Comparison of ENCODE assay signal across 9 cellular contexts in the genomic region with DNA sequence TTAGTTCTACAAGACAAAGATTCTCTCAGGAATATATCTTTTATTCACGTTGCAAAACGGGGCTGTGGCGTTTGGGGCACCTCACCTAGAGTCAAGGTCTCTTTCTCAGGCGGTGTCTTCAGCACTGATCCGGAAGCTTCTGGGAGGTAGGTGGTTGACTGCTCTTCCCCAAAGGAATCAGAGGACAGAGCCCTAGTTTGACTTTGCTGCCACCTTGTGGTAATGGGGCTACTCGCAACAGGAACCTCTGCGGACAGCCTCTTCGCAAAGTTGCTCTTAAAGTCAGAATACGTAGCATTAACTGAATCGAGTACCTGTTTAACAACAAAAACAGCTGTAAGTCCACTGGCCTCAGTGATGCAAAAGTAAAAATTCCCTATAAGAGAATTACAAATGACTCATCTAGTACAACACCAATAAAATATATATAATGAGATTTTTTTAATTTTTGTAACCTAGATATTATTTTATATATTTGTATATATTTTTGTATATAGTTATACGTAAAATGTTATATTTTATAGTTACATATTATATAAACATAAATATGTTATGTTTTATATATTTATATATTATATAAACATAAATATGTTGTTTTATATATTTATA. TPM values are rescaled to one million over a fixed set of nuclear protein-coding genes. Genes with fewer than 3 reads are reported as not detected.
A peak's percentile ranks its signal among the peaks of the same experiment; 100 is the strongest.
DNase-seq lines count a peak whose midpoint lies in the region; ATAC-seq, FAIRE-seq and TF ChIP-seq lines count a peak whose summit lies in the region.
"Had no signal": no experiment of that assay in that cellular context is flagged by ENCODE, and none has a peak within 500 bp of the region (broad histone marks: within the 10 kb centered on the region; RNA-seq: fewer than 3 reads in every experiment).

No MANE protein-coding gene starts in this region.

- H3K9me3 ChIP-seq in HEK293 (ENCODE audit: control insufficient read depth, insufficient read depth, low read depth, low read length) (no peaks in the 10 kb centered on the region), SJSA1 (replicated peaks) (no peaks in the 10 kb centered on the region), pancreas (no peaks in the 10 kb centered on the region), tibial nerve (no peaks in the 10 kb centered on the region)

- H3K27ac ChIP-seq in HEK293 (ENCODE audit: extremely low read depth, low read depth, low read length) (no peak overlapping the region), SJSA1 (no peak overlapping the region), pancreas (no peak overlapping the region), tibial nerve (no peak overlapping the region)

- TF ChIP-seq POLR2A in tibial nerve (IDR thresholded peaks at IDR 0.05) = no peak

- H3K36me3 ChIP-seq in HEK293 (ENCODE audit: control insufficient read depth in 2 of 2, insufficient read depth in 1 of 2, low read length in 2 of 2) (no peaks in the 10 kb centered on the region), SJSA1 (no peaks in the 10 kb centered on the region), pancreas (no peaks in the 10 kb centered on the region), tibial nerve (no peaks in the 10 kb centered on the region)

- TF ChIP-seq EP300 in tibial nerve (IDR thresholded peaks at IDR 0.05) = no peak

- peak; percentile 91 to 100 (median 98) for ATAC-seq in pancreas

- DNase-seq in EH (ENCODE audit: low read depth) (peak; percentile 87), NCI-H1092 treated with DMSO at 0.1 percent for 48 hours (lab: John Stamatoyannopoulos, UW) (peak; percentile 67), SJSA1 (ENCODE audit: low read depth in 1 of 2, low spot score in 2 of 2) (peak; percentile 74 to 82), globus pallidus (ENCODE audit: low spot score) (peak; percentile 73), pancreas (peak; percentile 65 to 86 (median 76)), tibial nerve (ENCODE audit: low spot score in 2 of 2) (peak; percentile 56 to 87)
- peak; percentile 91 for DNase-seq in activated effector memory CD4-positive, alpha-beta T cell treated with anti-CD3 and anti-CD28 coated beads, Interleukin-2, amount 50 U/mL, for 16 hours

- H3K4me3 ChIP-seq in HEK293 (ENCODE audit: low read depth, low read length) (no peak overlapping the region), SJSA1 (no peak overlapping the region), pancreas (no peak overlapping the region), tibial nerve (no peak overlapping the region)

- CTCF ChIA-PET in HEK293 (lab: Yijun Ruan, JAX) = interaction anchor here (0.6 to 3.8 kb wide), 32 partner anchors 8 to 1263 kb away, joined by 3 to 89 read pairs (median 4); a partner anchor contains a TSS

- POLR2A ChIA-PET in HEK293 (lab: Yijun Ruan, JAX) = no interaction called here

- H3K4me1 ChIP-seq in HEK293 (ENCODE audit: control insufficient read depth, insufficient read depth, low read length) (no peaks in the 10 kb centered on the region), SJSA1 (replicated peaks) (peaks cover under 1% of the 10 kb centered on the region), pancreas (no peaks in the 10 kb centered on the region), tibial nerve (peaks cover 0 to 6% (median 0%) of the 10 kb centered on the region in 4 donors)

- TF ChIP-seq CTCF in HEK293 (tag by site-specific recombination; IDR thresholded peaks at IDR 0.05) (peak; percentile 84), pancreas (IDR thresholded peaks at IDR 0.05) (peak; percentile 77 to 89 (median 82)), tibial nerve (IDR thresholded peaks at IDR 0.05) (peak; percentile 81 to 89 (median 84))

- FAIRE-seq in pancreas (lab: Jason Lieb, UNC) = no peak

- 6 to 7% methylated on average over 11 of the region's 11 CpGs for WGBS in pancreas, 2 donors
- WGBS in tibial nerve, 2 donors = 8 to 10% methylated on average over 11 of the region's 11 CpGs

- intact Hi-C loops in pancreas (cut with DNase I) = loop anchor here in 2 of 3 donors (5.0 to 10.0 kb wide), 3 partner anchors 202 to 239 kb away; no protein-coding TSS in a partner anchor

- H3K27me3 ChIP-seq in SJSA1 (replicated peaks) (no peaks in the 10 kb centered on the region), pancreas (no peaks in the 10 kb centered on the region), tibial nerve (no peaks in the 10 kb centered on the region)

TF ChIP-seq in HEK293, 187 proteins besides CTCF, POLR2A, EP300 and RAD21 (continues in another document):
- TF ChIP-seq, protein P1, sequence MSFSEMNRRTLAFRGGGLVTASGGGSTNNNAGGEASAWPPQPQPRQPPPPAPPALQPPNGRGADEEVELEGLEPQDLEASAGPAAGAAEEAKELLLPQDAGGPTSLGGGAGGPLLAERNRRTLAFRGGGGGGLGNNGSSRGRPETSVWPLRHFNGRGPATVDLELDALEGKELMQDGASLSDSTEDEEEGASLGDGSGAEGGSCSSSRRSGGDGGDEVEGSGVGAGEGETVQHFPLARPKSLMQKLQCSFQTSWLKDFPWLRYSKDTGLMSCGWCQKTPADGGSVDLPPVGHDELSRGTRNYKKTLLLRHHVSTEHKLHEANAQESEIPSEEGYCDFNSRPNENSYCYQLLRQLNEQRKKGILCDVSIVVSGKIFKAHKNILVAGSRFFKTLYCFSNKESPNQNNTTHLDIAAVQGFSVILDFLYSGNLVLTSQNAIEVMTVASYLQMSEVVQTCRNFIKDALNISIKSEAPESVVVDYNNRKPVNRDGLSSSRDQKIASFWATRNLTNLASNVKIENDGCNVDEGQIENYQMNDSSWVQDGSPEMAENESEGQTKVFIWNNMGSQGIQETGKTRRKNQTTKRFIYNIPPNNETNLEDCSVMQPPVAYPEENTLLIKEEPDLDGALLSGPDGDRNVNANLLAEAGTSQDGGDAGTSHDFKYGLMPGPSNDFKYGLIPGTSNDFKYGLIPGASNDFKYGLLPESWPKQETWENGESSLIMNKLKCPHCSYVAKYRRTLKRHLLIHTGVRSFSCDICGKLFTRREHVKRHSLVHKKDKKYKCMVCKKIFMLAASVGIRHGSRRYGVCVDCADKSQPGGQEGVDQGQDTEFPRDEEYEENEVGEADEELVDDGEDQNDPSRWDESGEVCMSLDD (tag by site-specific recombination; IDR thresholded peaks at IDR 0.05) = no peak
- TF ChIP-seq ZNF174 (tag by site-specific recombination; IDR thresholded peaks at IDR 0.05) (no peak), ZNF747 (tag by site-specific recombination; IDR thresholded peaks at IDR 0.05) (no peak), SCRT1 (tag by site-specific recombination; IDR thresholded peaks at IDR 0.05; ENCODE audit: borderline replicate concordance) (no peak), ZNF549 (tag by site-specific recombination; IDR thresholded peaks at IDR 0.05) (no peak), SP2 (tag by site-specific recombination; IDR thresholded peaks at IDR 0.05) (no peak), ZSCAN30 (tag by site-specific recombination; IDR thresholded peaks at IDR 0.05) (peak; percentile 70; the same call in 1 of the 2 replicates), SP3 (tag by site-specific recombination; IDR thresholded peaks at IDR 0.05) (no peak), ZNF184 (tag by site-specific recombination; IDR thresholded peaks at IDR 0.05) (no peak), ZNF792 (tag by site-specific recombination; IDR thresholded peaks at IDR 0.05) (no peak), ZNF274 (IDR thresholded peaks at IDR 0.05; ENCODE audit: low read length) (no peak), ZNF274 (tag by site-specific recombination; IDR thresholded peaks at IDR 0.05; ENCODE audit: borderline replicate concordance) (no peak), MZF1 (tag by site-specific recombination; IDR thresholded peaks at IDR 0.05; ENCODE audit: borderline replicate concordance) (no peak), ZNF132 (tag by site-specific recombination; IDR thresholded peaks at IDR 0.05; ENCODE audit: borderline replicate concordance) (no peak), ZNF677 (tag by site-specific recombination; IDR thresholded peaks at IDR 0.05) (no peak), ZNF335 (tag by site-specific recombination; conservative IDR thresholded peaks at IDR 0.05) (peak; percentile 26; the same call in 1 of the 2 replicates), BCL11B (tag by site-specific recombination; IDR thresholded peaks at IDR 0.05; ENCODE audit: low read depth) (no peak), ZNF654 (tag by site-specific recombination; IDR thresholded peaks at IDR 0.05; ENCODE audit: low read depth) (peak; percentile 96), ZFP37 (tag by site-specific recombination; IDR thresholded peaks at IDR 0.05) (0 out of 2 replicates have a peak, but pooled peaks have one; percentile 51), ZNF768 (tag by site-specific recombination; IDR thresholded peaks at IDR 0.05) (no peak)
- TF ChIP-seq, protein P2, sequence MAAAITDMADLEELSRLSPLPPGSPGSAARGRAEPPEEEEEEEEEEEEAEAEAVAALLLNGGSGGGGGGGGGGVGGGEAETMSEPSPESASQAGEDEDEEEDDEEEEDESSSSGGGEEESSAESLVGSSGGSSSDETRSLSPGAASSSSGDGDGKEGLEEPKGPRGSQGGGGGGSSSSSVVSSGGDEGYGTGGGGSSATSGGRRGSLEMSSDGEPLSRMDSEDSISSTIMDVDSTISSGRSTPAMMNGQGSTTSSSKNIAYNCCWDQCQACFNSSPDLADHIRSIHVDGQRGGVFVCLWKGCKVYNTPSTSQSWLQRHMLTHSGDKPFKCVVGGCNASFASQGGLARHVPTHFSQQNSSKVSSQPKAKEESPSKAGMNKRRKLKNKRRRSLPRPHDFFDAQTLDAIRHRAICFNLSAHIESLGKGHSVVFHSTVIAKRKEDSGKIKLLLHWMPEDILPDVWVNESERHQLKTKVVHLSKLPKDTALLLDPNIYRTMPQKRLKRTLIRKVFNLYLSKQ (tag by site-specific recombination; IDR thresholded peaks at IDR 0.05; ENCODE audit: borderline replicate concordance) = no peak

RNA-seq across cellular contexts. Expression of a gene that starts 13.3 kb away (rescaled TPM):
- total RNA-seq in SJSA1 (2014; rRNA removed; shearing (Covaris generic)) = 111 and 136 TPM in 2 replicates
- total RNA-seq in pancreas (10 to 100 TPM in 1 of 6 donors, 1 to 10 TPM in 5; 2.8 to 13.4 (median 6.9) TPM), tibial nerve (10 to 100 TPM; 12.0 to 26.7 (median 19.5) TPM)
- 1 to 10 TPM; 2.5 to 2.7 TPM for polyA plus RNA-seq in pancreas

RNA-seq across cellular contexts. Expression of a gene that starts 26.3 kb away (rescaled TPM):
- not detected in 2 replicates for total RNA-seq in SJSA1 (2014; rRNA removed; shearing (Covaris generic))
- total RNA-seq in pancreas = not detected
- not detected for polyA plus RNA-seq in pancreas
- total RNA-seq in tibial nerve = not detected
- polyA plus RNA-seq: esophagus had no signal

RNA-seq across cellular contexts. Expression of a gene that starts 44.2 kb away (rescaled TPM):
- total RNA-seq in SJSA1 (2014; rRNA removed; shearing (Covaris generic)) = not detected in 2 replicates
- total RNA-seq in pancreas (1 to 10 TPM in 1 of 6 donors, under 1 TPM in 4, not detected in 1; 0.16 to 1.5 (median 0.84) TPM), tibial nerve (under 1 TPM in 1 of 4 donors, not detected in 3; 0.90 TPM)
- polyA plus RNA-seq in pancreas = under 1 TPM; 0.42 to 0.91 TPM
